ENCODE assay signal across 2 cellular contexts in the genomic region with DNA sequence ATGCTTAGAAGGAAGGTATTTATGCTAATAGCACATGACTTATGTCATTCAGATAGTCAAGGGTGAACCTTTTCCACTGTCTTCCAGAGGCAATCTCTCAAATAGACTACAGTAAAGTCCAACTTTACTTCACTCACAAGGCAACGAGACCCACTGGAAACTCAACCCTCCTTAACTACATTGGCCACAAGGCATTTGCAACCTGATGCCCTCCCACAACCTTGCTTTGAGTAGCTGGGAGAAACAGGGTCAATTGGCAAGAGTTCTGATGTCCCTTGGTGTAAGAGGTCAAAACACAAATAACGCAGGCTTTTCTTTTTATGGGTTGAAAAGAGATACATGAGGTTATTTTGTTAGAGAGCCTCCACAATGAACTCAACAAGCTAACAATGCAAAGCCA.
TF ChIP-seq lines count a peak whose summit lies in the region.

No MANE protein-coding gene starts in this region.

TF ChIP-seq in WTC11, 78 proteins besides CTCF, POLR2A, EP300 and RAD21:
- TF ChIP-seq, protein P1, sequence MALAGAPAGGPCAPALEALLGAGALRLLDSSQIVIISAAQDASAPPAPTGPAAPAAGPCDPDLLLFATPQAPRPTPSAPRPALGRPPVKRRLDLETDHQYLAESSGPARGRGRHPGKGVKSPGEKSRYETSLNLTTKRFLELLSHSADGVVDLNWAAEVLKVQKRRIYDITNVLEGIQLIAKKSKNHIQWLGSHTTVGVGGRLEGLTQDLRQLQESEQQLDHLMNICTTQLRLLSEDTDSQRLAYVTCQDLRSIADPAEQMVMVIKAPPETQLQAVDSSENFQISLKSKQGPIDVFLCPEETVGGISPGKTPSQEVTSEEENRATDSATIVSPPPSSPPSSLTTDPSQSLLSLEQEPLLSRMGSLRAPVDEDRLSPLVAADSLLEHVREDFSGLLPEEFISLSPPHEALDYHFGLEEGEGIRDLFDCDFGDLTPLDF (CRISPR knock-in tag; IDR thresholded peaks at IDR 0.05) = no peak

TF ChIP-seq in neural cell, 6 proteins besides CTCF, POLR2A, EP300 and RAD21 (continued from another document):
- TF ChIP-seq, protein P2, sequence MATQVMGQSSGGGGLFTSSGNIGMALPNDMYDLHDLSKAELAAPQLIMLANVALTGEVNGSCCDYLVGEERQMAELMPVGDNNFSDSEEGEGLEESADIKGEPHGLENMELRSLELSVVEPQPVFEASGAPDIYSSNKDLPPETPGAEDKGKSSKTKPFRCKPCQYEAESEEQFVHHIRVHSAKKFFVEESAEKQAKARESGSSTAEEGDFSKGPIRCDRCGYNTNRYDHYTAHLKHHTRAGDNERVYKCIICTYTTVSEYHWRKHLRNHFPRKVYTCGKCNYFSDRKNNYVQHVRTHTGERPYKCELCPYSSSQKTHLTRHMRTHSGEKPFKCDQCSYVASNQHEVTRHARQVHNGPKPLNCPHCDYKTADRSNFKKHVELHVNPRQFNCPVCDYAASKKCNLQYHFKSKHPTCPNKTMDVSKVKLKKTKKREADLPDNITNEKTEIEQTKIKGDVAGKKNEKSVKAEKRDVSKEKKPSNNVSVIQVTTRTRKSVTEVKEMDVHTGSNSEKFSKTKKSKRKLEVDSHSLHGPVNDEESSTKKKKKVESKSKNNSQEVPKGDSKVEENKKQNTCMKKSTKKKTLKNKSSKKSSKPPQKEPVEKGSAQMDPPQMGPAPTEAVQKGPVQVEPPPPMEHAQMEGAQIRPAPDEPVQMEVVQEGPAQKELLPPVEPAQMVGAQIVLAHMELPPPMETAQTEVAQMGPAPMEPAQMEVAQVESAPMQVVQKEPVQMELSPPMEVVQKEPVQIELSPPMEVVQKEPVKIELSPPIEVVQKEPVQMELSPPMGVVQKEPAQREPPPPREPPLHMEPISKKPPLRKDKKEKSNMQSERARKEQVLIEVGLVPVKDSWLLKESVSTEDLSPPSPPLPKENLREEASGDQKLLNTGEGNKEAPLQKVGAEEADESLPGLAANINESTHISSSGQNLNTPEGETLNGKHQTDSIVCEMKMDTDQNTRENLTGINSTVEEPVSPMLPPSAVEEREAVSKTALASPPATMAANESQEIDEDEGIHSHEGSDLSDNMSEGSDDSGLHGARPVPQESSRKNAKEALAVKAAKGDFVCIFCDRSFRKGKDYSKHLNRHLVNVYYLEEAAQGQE (IDR thresholded peaks at IDR 0.05; ENCODE audit: borderline replicate concordance) = no peak
- TF ChIP-seq TAF1 (IDR thresholded peaks at IDR 0.05; ENCODE audit: low read depth) (no peak), POLR2AphosphoS5 (IDR thresholded peaks at IDR 0.05) (no peak), EZH2 (IDR thresholded peaks at IDR 0.05; ENCODE audit: borderline replicate concordance, insufficient read depth, low read length, poor library complexity, severe bottlenecking) (no peak), SMC3 (conservative IDR thresholded peaks at IDR 0.05; ENCODE audit: poor library complexity) (no peak)
TF ChIP-seq in neural cell: peak in this region for 0.
